ENCODE assay signal across 8 cellular contexts in genomic region chr7:149147730-149148653, GRCh38. TPM values are rescaled to one million over a fixed set of nuclear protein-coding genes. Genes with fewer than 3 reads are reported as not detected.
DNase-seq lines count a peak whose midpoint lies in the region; ATAC-seq, FAIRE-seq and TF ChIP-seq lines count a peak whose summit lies in the region.

No MANE protein-coding gene starts in this region.

- FAIRE-seq in pancreas (lab: Jason Lieb, UNC) (no peak), urothelium cell line (lab: Jason Lieb, UNC) (no peak)

- H3K36me3 ChIP-seq in CD4-positive, alpha-beta memory T cell (ENCODE audit: insufficient read depth, low read length) = no peaks in the 10 kb centered on the region
- no peaks in the 10 kb centered on the region for H3K36me3 ChIP-seq in pancreas

- H3K4me1 ChIP-seq in CD4-positive, alpha-beta memory T cell (ENCODE audit: insufficient read depth, low read length) = peaks cover 35% of the 10 kb centered on the region
- peaks cover 0 to 32% (median 0%) of the 10 kb centered on the region in 3 donors for H3K4me1 ChIP-seq in pancreas

- in situ Hi-C loops in SK-MEL-5 (cut with HindIII; ENCODE audit: low pct_unique_long_range_greater_than_20kb, low sequenced_read_pairs) = no loop called here

- peak overlapping the region; percentile 86 for H3K27ac ChIP-seq in CD4-positive, alpha-beta memory T cell (ENCODE audit: low read depth, low read length)
- peak overlapping the region; percentile 75 to 90 (median 86) for H3K27ac ChIP-seq in pancreas

- H3K27me3 Mint-ChIP-seq in CD4-positive, alpha-beta memory T cell = no peaks in the 10 kb centered on the region

- 0% methylated on average over 68 to 87 of the region's 87 CpGs for WGBS in pancreas, 2 donors

- H3K9me3 Mint-ChIP-seq in CD4-positive, alpha-beta memory T cell = no peaks in the 10 kb centered on the region

- DNase-seq in CD4-positive, alpha-beta memory T cell = peak; percentile 71 to 76 (median 74)
- peak; percentile 35 for DNase-seq in SK-MEL-5 (ENCODE audit: low read depth, low spot score)
- DNase-seq in activated naive CD8-positive, alpha-beta T cell treated with anti-CD3 and anti-CD28 coated beads, Interleukin-2, amount 50 U/mL, for 16 hours (ENCODE audit: low read depth, low spot score) = peak; percentile 25
- peak; percentile 80 for DNase-seq in cardiac septum (ENCODE audit: low spot score)
- DNase-seq in pancreas = peak; percentile 37 to 85 (median 54)
- DNase-seq in urothelium cell line (ENCODE audit: low spot score) = peak; percentile 5

- peaks cover 18 to 53% (median 31%) of the 10 kb centered on the region in 4 donors for H3K4me1 Mint-ChIP-seq in CD4-positive, alpha-beta memory T cell

- POLR2A ChIA-PET in CD4-positive, alpha-beta memory T cell (lab: Charles Lee; ENCODE audit: partially characterized antibody) = interaction anchor here (0.6 to 4.3 kb wide), 23 partner anchors 9 to 1028 kb away, joined by 3 to 144 read pairs (median 4); partner anchors contain the start of genes CUL1, PDIA4, ZNF282 and ZNF425

- intact Hi-C loops in CD4-positive, alpha-beta memory T cell (cut with micrococcal nuclease) = loop anchor here (1.0 to 10.0 kb wide), 7 partner anchors 22 to 477 kb away; partner anchors contain the start of genes PDIA4, ZNF212, ZNF282 and ZNF425
- intact Hi-C loops in cardiac septum (cut with DNase I) (loop anchor here (1.0 to 5.0 kb wide), 3 partner anchors 22 to 56 kb away; partner anchors contain the start of genes ZNF282, ZNF425 and ZNF786), pancreas (cut with DNase I) (no loop called here)

- CTCF ChIA-PET in CD4-positive, alpha-beta memory T cell (lab: Charles Lee; ENCODE audit: partially characterized antibody) = interaction anchor here (0.7 to 3.9 kb wide), 19 partner anchors 9 to 314 kb away, joined by 3 to 56 read pairs (median 5); partner anchors contain the start of genes ZNF282, ZNF425 and ZNF786

- peak overlapping the region; percentile 77 to 94 (median 86) for H3K27ac Mint-ChIP-seq in CD4-positive, alpha-beta memory T cell

- peak; percentile 44 for ATAC-seq in GM19397 (IDR thresholded peaks at IDR 0.05; ENCODE audit: unreplicated experiment)
- ATAC-seq in HG03469 (IDR thresholded peaks at IDR 0.05; ENCODE audit: unreplicated experiment) = peak; percentile 12
- ATAC-seq in pancreas = peak; percentile 42 to 64 (median 57)

- TF ChIP-seq CTCF in pancreas (IDR thresholded peaks at IDR 0.05) = no peak

- H3K27me3 ChIP-seq in CD4-positive, alpha-beta memory T cell (ENCODE audit: insufficient read depth, low read length) = no peaks in the 10 kb centered on the region
- no peaks in the 10 kb centered on the region for H3K27me3 ChIP-seq in pancreas

- H3K36me3 Mint-ChIP-seq in CD4-positive, alpha-beta memory T cell = peaks cover 4 to 12% of the 10 kb centered on the region in 2 donors

- H3K9me3 ChIP-seq in CD4-positive, alpha-beta memory T cell (ENCODE audit: control insufficient read depth in 1 of 2, low read length in 2 of 2) = no peaks in the 10 kb centered on the region
- H3K9me3 ChIP-seq in pancreas = no peaks in the 10 kb centered on the region

- H3K4me3 ChIP-seq in CD4-positive, alpha-beta memory T cell (ENCODE audit: low read length in 2 of 2) = peak overlapping the region; percentile 30 to 71
- peak overlapping the region; percentile 84 to 94 (median 88) for H3K4me3 ChIP-seq in pancreas

- H3K4me3 Mint-ChIP-seq in CD4-positive, alpha-beta memory T cell = peak overlapping the region; percentile 75 to 90 (median 83)

RNA-seq across cellular contexts. Expression of gene ZNF398, which starts 0.7 kb away (rescaled TPM):
- total RNA-seq in CD4-positive, alpha-beta memory T cell = 10 to 100 TPM; 26.9 to 28.4 TPM
- polyA plus RNA-seq in CD4-positive, alpha-beta memory T cell = 10 to 100 TPM in 1 of 2 donors, 1 to 10 TPM in 1; 7.5 to 13.9 TPM
- total RNA-seq in SK-MEL-5 (2014; rRNA removed; shearing (Covaris generic)) = 10.5 and 12.0 TPM in 2 replicates
- polyA plus RNA-seq in SK-MEL-5 (2015; cell fraction: cytosol; rRNA removed) = 11.0 and 11.2 TPM in 2 replicates
- 11.6 and 14.3 TPM in 2 replicates for polyA plus RNA-seq in SK-MEL-5 (2015; cell fraction: nucleus; rRNA removed)
- total RNA-seq in cardiac septum (7.4 TPM), pancreas (1 to 10 TPM; 5.0 to 8.0 (median 5.9) TPM)
- 1 to 10 TPM; 2.4 to 2.8 TPM for polyA plus RNA-seq in pancreas

RNA-seq across cellular contexts. Expression of gene ZNF425, which starts 21.9 kb away (rescaled TPM):
- total RNA-seq in CD4-positive, alpha-beta memory T cell = 1 to 10 TPM; 3.2 to 4.0 TPM
- 1 to 10 TPM in 1 of 2 donors, under 1 TPM in 1; 0.24 to 1.7 TPM for polyA plus RNA-seq in CD4-positive, alpha-beta memory T cell
- 1.5 and 1.7 TPM in 2 replicates for total RNA-seq in SK-MEL-5 (2014; rRNA removed; shearing (Covaris generic))
- polyA plus RNA-seq in SK-MEL-5 (2015; cell fraction: cytosol; rRNA removed) = 3.7 and 3.8 TPM in 2 replicates
- polyA plus RNA-seq in SK-MEL-5 (2015; cell fraction: nucleus; rRNA removed) = 0.96 and 1.8 TPM in 2 replicates
- total RNA-seq in cardiac septum = 0.78 TPM
- 1 to 10 TPM in 2 of 6 donors, under 1 TPM in 4; 0.52 to 1.4 (median 0.95) TPM for total RNA-seq in pancreas
- 1 to 10 TPM; 1.1 to 1.5 TPM for polyA plus RNA-seq in pancreas

RNA-seq across cellular contexts. Expression of gene ZNF282, which starts 47.4 kb away (rescaled TPM):
- total RNA-seq in CD4-positive, alpha-beta memory T cell = 10 to 100 TPM; 19.1 to 20.7 TPM
- polyA plus RNA-seq in CD4-positive, alpha-beta memory T cell = 1 to 10 TPM in 1 of 2 donors, under 1 TPM in 1; 0.13 to 1.8 TPM
- total RNA-seq in SK-MEL-5 (2014; rRNA removed; shearing (Covaris generic)) = 22.9 and 24.8 TPM in 2 replicates
- 28.7 and 32.9 TPM in 2 replicates for polyA plus RNA-seq in SK-MEL-5 (2015; cell fraction: cytosol; rRNA removed)
- polyA plus RNA-seq in SK-MEL-5 (2015; cell fraction: nucleus; rRNA removed) = 34.0 and 48.4 TPM in 2 replicates
- total RNA-seq in cardiac septum = 12.6 TPM
- 10 to 100 TPM; 12.1 to 19.4 (median 15.2) TPM for total RNA-seq in pancreas
- polyA plus RNA-seq in pancreas = 10 to 100 TPM; 12.9 to 14.5 TPM

RNA-seq across cellular contexts. Expression of gene ZNF786, which starts 57.5 kb away (rescaled TPM):
- 10 to 100 TPM; 18.6 to 18.8 TPM for total RNA-seq in CD4-positive, alpha-beta memory T cell
- 10 to 100 TPM in 1 of 2 donors, 1 to 10 TPM in 1; 2.3 to 14.1 TPM for polyA plus RNA-seq in CD4-positive, alpha-beta memory T cell
- total RNA-seq in SK-MEL-5 (2014; rRNA removed; shearing (Covaris generic)) = 4.6 and 4.9 TPM in 2 replicates
- polyA plus RNA-seq in SK-MEL-5 (2015; cell fraction: cytosol; rRNA removed) = 5.5 and 6.3 TPM in 2 replicates
- 8.1 and 9.7 TPM in 2 replicates for polyA plus RNA-seq in SK-MEL-5 (2015; cell fraction: nucleus; rRNA removed)
- total RNA-seq in cardiac septum (3.0 TPM), pancreas (1 to 10 TPM; 1.8 to 4.4 (median 2.5) TPM)
- 1 to 10 TPM; 3.3 to 3.7 TPM for polyA plus RNA-seq in pancreas

Comparison
In these comparisons a context has a peak if more than half of its experiments do, and no peak if none do; other contexts are left out.
1. Peak in every context shown above with its lines: DNase-seq, ATAC-seq, H3K4me3 ChIP-seq and H3K27ac ChIP-seq.
2. DNase-seq: peak in every context shown above with its lines; median percentile 80 in cardiac septum; 74 in CD4-positive, alpha-beta memory T cell; 54 in pancreas; 35 in SK-MEL-5; 25 in activated naive CD8-positive, alpha-beta T cell treated with anti-CD3 and anti-CD28 coated beads, Interleukin-2, amount 50 U/mL, for 16 hours; 5 in urothelium cell line.
3. intact Hi-C loops: an anchor here in CD4-positive, alpha-beta memory T cell (1.0 to 10.0 kb wide) and cardiac septum (1.0 to 5.0 kb wide); none called in pancreas.